ENCODE assay signal across 19 cellular contexts in genomic region chr6:26465776-26466175, GRCh38. TPM values are rescaled to one million over a fixed set of nuclear protein-coding genes. Genes with fewer than 3 reads are reported as not detected.
DNase-seq lines count a peak whose midpoint lies in the region; ATAC-seq and TF ChIP-seq lines count a peak whose summit lies in the region.
"Had no signal": no experiment of that assay in that cellular context is flagged by ENCODE, and none has a peak within 500 bp of the region (broad histone marks: within the 10 kb centered on the region; RNA-seq: fewer than 3 reads in every experiment).

No MANE protein-coding gene starts in this region.

- no peak overlapping the region for H3K4me3 Mint-ChIP-seq in activated naive CD8-positive, alpha-beta T cell
- no peak overlapping the region for H3K4me3 Mint-ChIP-seq in activated naive CD8-positive, alpha-beta T cell treated with anti-CD3 and anti-CD28 coated beads, Interleukin-2, amount 50 U/mL, for 24 hours
- no peak overlapping the region for H3K4me3 Mint-ChIP-seq in CD8-positive, alpha-beta T cell
- H3K4me3 Mint-ChIP-seq in effector memory CD8-positive, alpha-beta T cell, result no peak overlapping the region
- H3K4me3 Mint-ChIP-seq: CD4-positive, alpha-beta T cell had no signal

- POLR2A ChIA-PET in CD8-positive, alpha-beta T cell (lab: Charles Lee), result no interaction called here

- no peaks in the 10 kb centered on the region for H3K27me3 ChIP-seq in CD8-positive, alpha-beta T cell (ENCODE audit: insufficient read depth, low read length)
- no peaks in the 10 kb centered on the region for H3K27me3 ChIP-seq in neutrophil
- H3K27me3 ChIP-seq: BLaER1 treated with 17β-estradiol and CSF1 and Interleukin-3, amounts not matched to agents 10 nM and 100 nM had no signal

- CTCF ChIA-PET in CD8-positive, alpha-beta T cell (lab: Charles Lee), result no interaction called here

- H3K27me3 Mint-ChIP-seq in activated naive CD8-positive, alpha-beta T cell, result no peaks in the 10 kb centered on the region
- no peaks in the 10 kb centered on the region for H3K27me3 Mint-ChIP-seq in activated naive CD8-positive, alpha-beta T cell treated with anti-CD3 and anti-CD28 coated beads, Interleukin-2, amount 50 U/mL, for 24 hours
- no peaks in the 10 kb centered on the region for H3K27me3 Mint-ChIP-seq in CD8-positive, alpha-beta T cell (ENCODE audit: low read depth)
- H3K27me3 Mint-ChIP-seq in effector memory CD8-positive, alpha-beta T cell, result no peaks in the 10 kb centered on the region
- H3K27me3 Mint-ChIP-seq: CD4-positive, alpha-beta T cell had no signal

- no peak for DNase-seq in activated naive CD8-positive, alpha-beta T cell treated with anti-CD3 and anti-CD28 coated beads, Interleukin-2, amount 50 U/mL, for 24 hours
- DNase-seq in CD8-positive, alpha-beta T cell, result no peak
- no peak for DNase-seq in effector memory CD8-positive, alpha-beta T cell
- DNase-seq: ACHN; CD4-positive, alpha-beta T cell; COR-L47; DMS153; DMS79 treated with DMSO at 0.1 percent for 48 hours; EL; GOT3; H9 had no signal

- H3K36me3 ChIP-seq in CD8-positive, alpha-beta T cell (ENCODE audit: insufficient read depth, low read length), result peaks cover 56% of the 10 kb centered on the region
- peaks cover 98% of the 10 kb centered on the region for H3K36me3 ChIP-seq in neutrophil

- H3K36me3 Mint-ChIP-seq in activated naive CD8-positive, alpha-beta T cell, result peaks cover 16% of the 10 kb centered on the region
- peaks cover 73% of the 10 kb centered on the region for H3K36me3 Mint-ChIP-seq in activated naive CD8-positive, alpha-beta T cell treated with anti-CD3 and anti-CD28 coated beads, Interleukin-2, amount 50 U/mL, for 24 hours (ENCODE audit: low read depth)
- H3K36me3 Mint-ChIP-seq in CD8-positive, alpha-beta T cell, result peaks cover 88% of the 10 kb centered on the region
- H3K36me3 Mint-ChIP-seq in effector memory CD8-positive, alpha-beta T cell (ENCODE audit: insufficient read depth), result peaks cover 69% of the 10 kb centered on the region

- H3K4me1 ChIP-seq in CD8-positive, alpha-beta T cell (ENCODE audit: insufficient read depth, low read length), result peaks cover 22% of the 10 kb centered on the region
- peaks cover 16 to 19% of the 10 kb centered on the region in 2 experiments for H3K4me1 ChIP-seq in neutrophil (ENCODE audit: control insufficient read depth in 1 of 2, insufficient read depth in 1 of 2, low read depth in 1 of 2, low read length in 1 of 2)

- H3K4me1 Mint-ChIP-seq in activated naive CD8-positive, alpha-beta T cell (ENCODE audit: low read depth), result peaks cover 31% of the 10 kb centered on the region
- H3K4me1 Mint-ChIP-seq in activated naive CD8-positive, alpha-beta T cell treated with anti-CD3 and anti-CD28 coated beads, Interleukin-2, amount 50 U/mL, for 24 hours, result peaks cover 37% of the 10 kb centered on the region
- peaks cover 35% of the 10 kb centered on the region for H3K4me1 Mint-ChIP-seq in CD8-positive, alpha-beta T cell (ENCODE audit: low read depth)
- peaks cover 32 to 41% of the 10 kb centered on the region in 2 donors for H3K4me1 Mint-ChIP-seq in effector memory CD8-positive, alpha-beta T cell (ENCODE audit: low read depth in 2 of 2)
- H3K4me1 Mint-ChIP-seq: H9 had no signal

- intact Hi-C loops in CD8-positive, alpha-beta T cell (cut with DNase I, micrococcal nuclease), result no loop called here

- H3K27ac ChIP-seq in CD8-positive, alpha-beta T cell (ENCODE audit: low read depth, low read length), result no peak overlapping the region
- peak overlapping the region; percentile 74 for H3K27ac ChIP-seq in neutrophil
- H3K27ac ChIP-seq: BLaER1 treated with 17β-estradiol and CSF1 and Interleukin-3, amounts not matched to agents 10 nM and 100 nM had no signal

- H3K4me3 ChIP-seq in CD8-positive, alpha-beta T cell (ENCODE audit: low read depth, low read length), result no peak overlapping the region
- no peak overlapping the region for H3K4me3 ChIP-seq in neutrophil (ENCODE audit: low read depth in 1 of 2, low read length in 1 of 2)
- H3K4me3 ChIP-seq: BLaER1 treated with 17β-estradiol and CSF1 and Interleukin-3, amounts not matched to agents 10 nM and 100 nM had no signal

- TF ChIP-seq CTCF in CD8-positive, alpha-beta T cell (IDR thresholded peaks at IDR 0.05), result no peak
- no peak for TF ChIP-seq CTCF in neutrophil (IDR thresholded peaks at IDR 0.05)

- H3K9me3 Mint-ChIP-seq in activated naive CD8-positive, alpha-beta T cell (ENCODE audit: low read depth), result no peaks in the 10 kb centered on the region
- H3K9me3 Mint-ChIP-seq in activated naive CD8-positive, alpha-beta T cell treated with anti-CD3 and anti-CD28 coated beads, Interleukin-2, amount 50 U/mL, for 24 hours, result no peaks in the 10 kb centered on the region
- no peaks in the 10 kb centered on the region for H3K9me3 Mint-ChIP-seq in CD8-positive, alpha-beta T cell
- H3K9me3 Mint-ChIP-seq in effector memory CD8-positive, alpha-beta T cell, result no peaks in the 10 kb centered on the region
- H3K9me3 Mint-ChIP-seq: CD4-positive, alpha-beta T cell; H9 had no signal

- no peaks in the 10 kb centered on the region for H3K9me3 ChIP-seq in CD8-positive, alpha-beta T cell (ENCODE audit: low read length)
- H3K9me3 ChIP-seq in neutrophil, result no peaks in the 10 kb centered on the region

- ATAC-seq in activated naive CD8-positive, alpha-beta T cell treated with anti-CD3 and anti-CD28 coated beads, Interleukin-2, amount 50 U/mL, for 24 hours, result no peak
- no peak for ATAC-seq in CD8-positive, alpha-beta T cell
- no peak for ATAC-seq in effector memory CD8-positive, alpha-beta T cell (replicated peaks)
- ATAC-seq in HG02642 (IDR thresholded peaks at IDR 0.05; ENCODE audit: poor library complexity, unreplicated experiment) (no peak), GM18519 (IDR thresholded peaks at IDR 0.05; ENCODE audit: low FRiP score, unreplicated experiment) (no peak), GM19023 (IDR thresholded peaks at IDR 0.05; ENCODE audit: unreplicated experiment) (no peak)

- peak overlapping the region; percentile 73 for H3K27ac Mint-ChIP-seq in activated naive CD8-positive, alpha-beta T cell
- no peak overlapping the region for H3K27ac Mint-ChIP-seq in activated naive CD8-positive, alpha-beta T cell treated with anti-CD3 and anti-CD28 coated beads, Interleukin-2, amount 50 U/mL, for 24 hours
- peak overlapping the region; percentile 79 for H3K27ac Mint-ChIP-seq in CD8-positive, alpha-beta T cell
- H3K27ac Mint-ChIP-seq in effector memory CD8-positive, alpha-beta T cell, result peak overlapping the region; percentile 29 to 41
- H3K27ac Mint-ChIP-seq: H9 had no signal

RNA-seq across cellular contexts. Expression of gene BTN2A1, which starts 8.0 kb away (rescaled TPM):
- total RNA-seq in CD8-positive, alpha-beta T cell, result 10 to 100 TPM; 16.4 to 17.3 TPM

RNA-seq across cellular contexts. Expression of gene BTN3A3, which starts 25.5 kb away (rescaled TPM):
- total RNA-seq in CD8-positive, alpha-beta T cell, result 10 to 100 TPM; 44.9 to 51.8 TPM

RNA-seq across cellular contexts. Expression of gene BTN1A1, which starts 34.3 kb away (rescaled TPM):
- not detected for total RNA-seq in CD8-positive, alpha-beta T cell
- total RNA-seq: A172; CD4-positive, alpha-beta T cell; HT1080 had no signal
